ENCODE assay signal across 26 cellular contexts in genomic region chr3:125695688-125696087, GRCh38.
"Had no signal": no experiment of that assay in that cellular context is flagged by ENCODE, and none has a peak within 500 bp of the region (broad histone marks: within the 10 kb centered on the region; RNA-seq: fewer than 3 reads in every experiment).

No MANE protein-coding gene starts in this region.

- DNase-seq: naive thymus-derived CD8-positive, alpha-beta T cell; nephron progenitor cell; ovary; psoas muscle; right cardiac atrium; spleen; stimulated activated CD4-positive, alpha-beta T cell treated with anti-CD3 and anti-CD28 coated beads, Interleukin-15, amount 100 ng/mL, for 24 hours; stimulated activated CD4-positive, alpha-beta T cell treated with anti-CD3 and anti-CD28 coated beads, Interleukin-2, amount 100 ng/mL, for 24 hours; stimulated activated CD4-positive, alpha-beta T cell treated with anti-CD3 and anti-CD28 coated beads, Interleukin-2, amount 100 ng/mL, for 48 hours; stimulated activated CD4-positive, alpha-beta T cell treated with anti-CD3 and anti-CD28 coated beads, Interleukin-4, amount 100 ng/mL, for 24 hours; stimulated activated naive B cell treated with anti-CD40 and anti-IgM and Interleukin-4, amounts not matched to agents 10 μg/mL and 1 μg/mL and 100 μg/mL, for 72 hours; stimulated activated naive CD4-positive, alpha-beta T cell treated with Interleukin-2 at 50 U/mL for 16 hours; trophoblast cell; upper lobe of left lung had no signal

- H3K36me3 ChIP-seq: neutrophil, ovary, spleen, stomach, thoracic aorta, thyroid gland, tibial nerve, upper lobe of left lung, vagina had no signal

- H3K4me3 ChIP-seq: ovary, psoas muscle, skin epidermis, smooth muscle cell, spleen, stomach, thoracic aorta, thyroid gland, tibial nerve, upper lobe of left lung, vagina had no signal

- H2AFZ ChIP-seq: parathyroid adenoma had no signal

- H3K27me3 ChIP-seq: neutrophil, ovary, spleen, stomach, thyroid gland, tibial nerve, upper lobe of left lung, vagina had no signal

- H3K9ac ChIP-seq: parathyroid adenoma had no signal

- H3K27ac ChIP-seq: neutrophil, ovary, parathyroid adenoma, psoas muscle, skin epidermis, spleen, stomach, thoracic aorta, thyroid gland, tibial nerve, upper lobe of left lung, vagina had no signal

- H3K4me1 ChIP-seq: psoas muscle, spleen, tibial nerve, upper lobe of left lung, vagina had no signal

- H3K4me2 ChIP-seq: smooth muscle cell had no signal

- H3K9me3 ChIP-seq: neutrophil, ovary, psoas muscle, spleen, stomach, thoracic aorta, thyroid gland, tibial nerve, upper lobe of left lung, vagina had no signal

- ATAC-seq: naive thymus-derived CD8-positive, alpha-beta T cell; natural killer cell treated with Interleukin-12 subunit alpha and Interleukin-12 subunit beta and Interleukin-15 and Interleukin-18, amount 100 ng/mL, for 72 hours; psoas muscle; right cardiac atrium; sciatic nerve; stimulated activated effector memory CD8-positive, alpha-beta T cell treated with anti-CD3 and anti-CD28 coated beads, Interleukin-12 subunit alpha, Interleukin-12 subunit beta, amount 100 ng/mL, for 72 hours; stimulated activated naive B cell treated with anti-CD40 and anti-IgM and Interleukin-4, amounts not matched to agents 10 μg/mL and 1 μg/mL and 100 μg/mL, for 72 hours had no signal

- H3K79me2 ChIP-seq: parathyroid adenoma had no signal
